ENCODE assay signal across 8 cellular contexts in the genomic region with DNA sequence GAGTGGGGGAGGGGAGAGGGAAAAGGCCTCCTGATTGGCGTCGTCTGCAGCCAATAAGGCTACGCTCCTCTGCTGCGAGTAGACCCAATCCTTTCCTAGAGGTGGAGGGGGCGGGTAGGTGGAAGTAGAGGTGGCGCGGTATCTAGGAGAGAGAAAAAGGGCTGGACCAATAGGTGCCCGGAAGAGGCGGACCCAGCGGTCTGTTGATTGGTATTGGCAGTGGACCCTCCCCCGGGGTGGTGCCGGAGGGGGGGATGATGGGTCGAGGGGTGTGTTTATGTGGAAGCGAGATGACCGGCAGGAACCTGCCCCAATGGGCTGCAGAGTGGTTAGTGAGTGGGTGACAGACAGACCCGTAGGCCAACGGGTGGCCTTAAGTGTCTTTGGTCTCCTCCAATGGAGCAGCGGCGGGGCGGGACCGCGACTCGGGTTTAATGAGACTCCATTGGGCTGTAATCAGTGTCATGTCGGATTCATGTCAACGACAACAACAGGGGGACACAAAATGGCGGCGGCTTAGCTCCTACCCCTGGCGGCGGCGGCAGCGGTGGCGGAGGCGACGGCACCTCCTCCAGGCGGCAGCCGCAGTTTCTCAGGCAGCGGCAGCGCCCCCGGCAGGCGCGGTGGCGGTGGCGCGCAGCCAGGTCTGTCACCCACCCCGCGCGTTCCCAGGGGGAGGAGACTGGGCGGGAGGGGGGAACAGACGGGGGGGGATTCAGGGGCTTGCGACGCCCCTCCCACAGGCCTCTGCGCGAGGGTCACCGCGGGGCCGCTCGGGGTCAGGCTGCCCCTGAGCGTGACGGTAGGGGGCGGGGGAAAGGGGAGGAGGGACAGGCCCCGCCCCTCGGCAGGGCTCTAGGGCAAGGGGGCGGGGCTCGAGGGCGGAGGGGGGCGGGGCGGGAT. TPM values are rescaled to one million over a fixed set of nuclear protein-coding genes. Genes with fewer than 3 reads are reported as not detected.
DNase-seq lines count a peak whose midpoint lies in the region; ATAC-seq and TF ChIP-seq lines count a peak whose summit lies in the region.

KAT6B (plus strand) TSS at position 459 of the 903 bp plus-strand sequence. CDS start 16,258 bp downstream, outside the sequence.

- H3K9me3 ChIP-seq in AG04450 (ENCODE audit: control insufficient read depth, insufficient read depth, low read length), result no peaks in the 10 kb centered on the region; the same call in 1 of the 2 replicates
- H3K9me3 ChIP-seq in breast epithelium, result no peaks in the 10 kb centered on the region
- no peaks in the 10 kb centered on the region for H3K9me3 ChIP-seq in iPS-18c (ENCODE audit: control insufficient read depth, insufficient read depth, low read length)
- no peaks in the 10 kb centered on the region for H3K9me3 ChIP-seq in skeletal muscle tissue (ENCODE audit: control insufficient read depth in 3 of 3, low read length in 3 of 3)

- no peaks in the 10 kb centered on the region for H3K36me3 ChIP-seq in breast epithelium
- H3K36me3 ChIP-seq in skeletal muscle tissue (ENCODE audit: control insufficient read depth in 3 of 3, insufficient read depth in 3 of 3, low read length in 3 of 3), result no peaks in the 10 kb centered on the region

- intact Hi-C loops in breast epithelium (cut with DNase I; ENCODE audit: low total_unique reads), result no loop called here

- H3K27me3 ChIP-seq in AG04450 (ENCODE audit: control insufficient read depth, insufficient read depth, low read length) (no peaks in the 10 kb centered on the region), breast epithelium (no peaks in the 10 kb centered on the region), skeletal muscle tissue (ENCODE audit: control insufficient read depth in 3 of 3, insufficient read depth in 3 of 3, low read length in 3 of 3) (no peaks in the 10 kb centered on the region)

- CTCF ChIA-PET in AG04450 (lab: Charles Lee), result interaction anchor here (0.6 to 1.2 kb wide), 7 partner anchors 83 to 730 kb away, joined by 3 to 7 read pairs (median 4); no protein-coding TSS in a partner anchor

- peak within 1 kb of the TSS; percentile 79 to 92 (median 79) for H3K9ac ChIP-seq in skeletal muscle tissue (ENCODE audit: low read depth in 1 of 3, low read length in 3 of 3)

- peak within 1 kb of the TSS; percentile 88 for H3K4me3 ChIP-seq in AG04450 (ENCODE audit: low read depth, low read length)
- H3K4me3 ChIP-seq in breast epithelium, result peak within 1 kb of the TSS; percentile 82 to 94 (median 89)
- peak within 1 kb of the TSS; percentile 82 for H3K4me3 ChIP-seq in iPS-18c (ENCODE audit: insufficient read depth, low read depth, low read length)
- H3K4me3 ChIP-seq in skeletal muscle tissue (ENCODE audit: low read length in 3 of 3), result peak within 1 kb of the TSS; percentile 93 to 95 (median 94)

- H3K4me1 ChIP-seq in breast epithelium (no peaks in the 10 kb centered on the region), skeletal muscle tissue (ENCODE audit: control insufficient read depth in 3 of 3, insufficient read depth in 3 of 3, low read length in 3 of 3) (peaks cover 29 to 43% (median 32%) of the 10 kb centered on the region in 3 donors)

- peak within 1 kb of the TSS; percentile 65 for H3K27ac ChIP-seq in AG04450 (ENCODE audit: low read depth, low read length)
- H3K27ac ChIP-seq in VCaP, result peak within 1 kb of the TSS; percentile 95
- peak within 1 kb of the TSS; percentile 99 to 100 for H3K27ac ChIP-seq in breast epithelium
- H3K27ac ChIP-seq in skeletal muscle tissue (ENCODE audit: low read depth, low read length), result peak within 1 kb of the TSS; percentile 99

- DNase-seq in AG04450 (ENCODE audit: low read depth, low spot score) (peak; percentile 100), NCI-H2196 treated with DMSO at 0.1 percent for 48 hours (lab: John Stamatoyannopoulos, UW; ENCODE audit: unreplicated experiment) (peak; percentile 100), breast epithelium (ENCODE audit: low spot score in 2 of 2) (peak; percentile 100)

- POLR2A ChIA-PET in AG04450 (lab: Yijun Ruan, JAX), result interaction anchor here (0.6 to 1.7 kb wide), 13 partner anchors 44 to 595 kb away, joined by 3 to 12 read pairs (median 4); no protein-coding TSS in a partner anchor

- peak; percentile 33 for TF ChIP-seq POLR2A in breast epithelium (IDR thresholded peaks at IDR 0.05)

- TF ChIP-seq CTCF in AG04450 (IDR thresholded peaks at IDR 0.05; ENCODE audit: low read depth, low read length), result peak; percentile 32
- TF ChIP-seq CTCF in VCaP (conservative IDR thresholded peaks at IDR 0.05), result peak; percentile 31
- TF ChIP-seq CTCF in breast epithelium (IDR thresholded peaks at IDR 0.05), result peak in 2 of 3 donors; percentile 9 to 20

- peak; percentile 97 for ATAC-seq in GM18870 (IDR thresholded peaks at IDR 0.05; ENCODE audit: unreplicated experiment)
- ATAC-seq in HG03135 (IDR thresholded peaks at IDR 0.05; ENCODE audit: unreplicated experiment), result peak; percentile 84

RNA-seq across cellular contexts. Expression of gene KAT6B, which starts in this region (rescaled TPM):
- 10.4 and 14.1 TPM in 2 replicates for polyA plus RNA-seq in AG04450 (2011; rRNA removed)
- 52.9 and 54.4 TPM in 2 replicates for polyA minus RNA-seq in AG04450 (2011; rRNA and poly(A)+ RNA removed)
- 10 to 100 TPM; 46.2 to 90.3 (median 55.7) TPM for total RNA-seq in breast epithelium
- total RNA-seq in skeletal muscle tissue, result 49.6 TPM

Comparison
In these comparisons a context has a peak if more than half of its experiments do, and no peak if none do; other contexts are left out.
1. Peak in every context shown above with its lines: DNase-seq, ATAC-seq, H3K4me3 ChIP-seq and H3K27ac ChIP-seq.